1 cellular context compared by ENCODE assay signal in genomic region chr9:73173526-73174411, GRCh38.
TF ChIP-seq lines count a peak whose summit lies in the region.

No MANE protein-coding gene starts in this region.

TF ChIP-seq in A549, 52 proteins besides CTCF, POLR2A, EP300 and RAD21 (continued from another document):
- TF ChIP-seq, protein P1, sequence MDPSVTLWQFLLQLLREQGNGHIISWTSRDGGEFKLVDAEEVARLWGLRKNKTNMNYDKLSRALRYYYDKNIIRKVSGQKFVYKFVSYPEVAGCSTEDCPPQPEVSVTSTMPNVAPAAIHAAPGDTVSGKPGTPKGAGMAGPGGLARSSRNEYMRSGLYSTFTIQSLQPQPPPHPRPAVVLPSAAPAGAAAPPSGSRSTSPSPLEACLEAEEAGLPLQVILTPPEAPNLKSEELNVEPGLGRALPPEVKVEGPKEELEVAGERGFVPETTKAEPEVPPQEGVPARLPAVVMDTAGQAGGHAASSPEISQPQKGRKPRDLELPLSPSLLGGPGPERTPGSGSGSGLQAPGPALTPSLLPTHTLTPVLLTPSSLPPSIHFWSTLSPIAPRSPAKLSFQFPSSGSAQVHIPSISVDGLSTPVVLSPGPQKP (IDR thresholded peaks at IDR 0.05; ENCODE audit: low read depth, low read length): no peak
- TF ChIP-seq FOSL2 (IDR thresholded peaks at IDR 0.05): no peak
- 0 out of 2 replicates have a peak, but pooled peaks have one; percentile 5 for TF ChIP-seq FOSL2 (CRISPR knock-in tag; IDR thresholded peaks at IDR 0.05)
- TF ChIP-seq ZFP36 (IDR thresholded peaks at IDR 0.05; ENCODE audit: borderline replicate concordance, partially characterized antibody): no peak
- peak; percentile 94 for TF ChIP-seq FOSB (CRISPR knock-in tag; IDR thresholded peaks at IDR 0.05)
- peak; percentile 14 for TF ChIP-seq EHF (CRISPR knock-in tag; IDR thresholded peaks at IDR 0.05)
- TF ChIP-seq ZSCAN20 (CRISPR knock-in tag; IDR thresholded peaks at IDR 0.05): 0 out of 2 replicates have a peak, but pooled peaks have one; percentile 42
- peak; percentile 64; the same call in 1 of the 2 replicates for TF ChIP-seq TP53 (CRISPR knock-in tag; IDR thresholded peaks at IDR 0.05)
TF ChIP-seq in A549: peak in this region for 10.
